In genomic region chr13:83890358-83890757, GRCh38 we compare ENCODE assay signal across 2 cellular contexts.
TF ChIP-seq lines count a peak whose summit lies in the region.

No MANE protein-coding gene starts in this region.

TF ChIP-seq in IMR-90, 13 proteins besides CTCF, POLR2A, EP300 and RAD21:
- TF ChIP-seq USF2 (IDR thresholded peaks at IDR 0.05; ENCODE audit: low read depth, low read length) (no peak), RFX5 (IDR thresholded peaks at IDR 0.05; ENCODE audit: low read depth, low read length) (no peak), CEBPB (IDR thresholded peaks at IDR 0.05; ENCODE audit: low read depth, low read length) (peak; percentile 73)

TF ChIP-seq in H1, 55 proteins besides CTCF, POLR2A, EP300 and RAD21:
- no peak for TF ChIP-seq POLR2AphosphoS5 (IDR thresholded peaks at IDR 0.05; ENCODE audit: low read depth, low read length)
- 0 out of 2 replicates have a peak, but pooled peaks have one; percentile 57 for TF ChIP-seq TEAD4 (IDR thresholded peaks at IDR 0.05; ENCODE audit: low read depth, low read length)
- TF ChIP-seq CEBPB (IDR thresholded peaks at IDR 0.05; ENCODE audit: low read depth, low read length) = peak; percentile 97
- no peak for TF ChIP-seq CHD2 (IDR thresholded peaks at IDR 0.05; ENCODE audit: low read length)
